ENCODE assay signal across 1 cellular context in genomic region chrX:131812847-131813825, GRCh38.
TF ChIP-seq lines count a peak whose summit lies in the region.

No MANE protein-coding gene starts in this region.

TF ChIP-seq in GM12878, 131 proteins besides CTCF, POLR2A, EP300 and RAD21 (continued from another document and continues in another):
- TF ChIP-seq BCLAF1 (IDR thresholded peaks at IDR 0.05) (no peak), SREBF1 (IDR thresholded peaks at IDR 0.05; ENCODE audit: low read length) (no peak), ZNF207 (IDR thresholded peaks at IDR 0.05; ENCODE audit: borderline replicate concordance) (peak; percentile 92), NR2C1 (IDR thresholded peaks at IDR 0.05) (no peak; the same call in 1 of the 2 replicates), FOXM1 (IDR thresholded peaks at IDR 0.05; ENCODE audit: low read depth, low read length) (peak; percentile 90), HDAC2 (IDR thresholded peaks at IDR 0.05) (no peak), PKNOX1 (IDR thresholded peaks at IDR 0.05) (peak; percentile 38; the same call in 1 of the 2 replicates), SIX5 (IDR thresholded peaks at IDR 0.05; ENCODE audit: low read depth, low read length, severe bottlenecking) (peak; percentile 33), SMAD1 (IDR thresholded peaks at IDR 0.05; ENCODE audit: low read depth, partially characterized antibody) (no peak), ZNF622 (IDR thresholded peaks at IDR 0.05) (no peak), BHLHE40 (IDR thresholded peaks at IDR 0.05; ENCODE audit: borderline replicate concordance in 1 of 2, low read depth in 2 of 2, low read length in 1 of 2) (peak; percentile 26 to 59; a peak in 2 of 4 replicates), ATF2 (IDR thresholded peaks at IDR 0.05; ENCODE audit: low read length) (peak; percentile 88), STAT3 (IDR thresholded peaks at IDR 0.05; ENCODE audit: low read depth, low read length) (0 out of 2 replicates have a peak, but pooled peaks have one; percentile 82), NFXL1 (IDR thresholded peaks at IDR 0.05; ENCODE audit: borderline replicate concordance) (no peak), ETV6 (conservative IDR thresholded peaks at IDR 0.05 in 1 of 2, IDR thresholded peaks at IDR 0.05 in 1 of 2; ENCODE audit: borderline replicate concordance in 1 of 2, low read depth in 1 of 2) (peak in 1 of 2 experiments; percentile 51; a peak in 1 of 4 replicates), MTA2 (IDR thresholded peaks at IDR 0.05; ENCODE audit: low read depth) (peak; percentile 64), ZNF687 (IDR thresholded peaks at IDR 0.05) (peak; percentile 35; the same call in 1 of the 2 replicates), CHD4 (IDR thresholded peaks at IDR 0.05) (no peak), PBX3 (IDR thresholded peaks at IDR 0.05; ENCODE audit: insufficient replicate concordance, low read depth, low read length) (no peak), ZNF24 (IDR thresholded peaks at IDR 0.05) (no peak), ZNF274 (IDR thresholded peaks at IDR 0.05; ENCODE audit: insufficient read depth, insufficient read length) (no peak), RELA (IDR thresholded peaks at IDR 0.05; ENCODE audit: borderline replicate concordance, partially characterized antibody) (peak; percentile 71), E2F8 (IDR thresholded peaks at IDR 0.05; ENCODE audit: low read depth, partially characterized antibody) (no peak), MEF2A (IDR thresholded peaks at IDR 0.05; ENCODE audit: insufficient read depth, low read depth, low read length) (peak; percentile 87), IRF5 (IDR thresholded peaks at IDR 0.05; ENCODE audit: borderline replicate concordance) (no peak), BCL3 (IDR thresholded peaks at IDR 0.05; ENCODE audit: borderline replicate concordance, insufficient read depth, low read depth, low read length, poor library complexity, severe bottlenecking) (peak; percentile 63), FOXK2 (IDR thresholded peaks at IDR 0.05) (no peak; the same call in 1 of the 2 replicates), ZNF384 (IDR thresholded peaks at IDR 0.05; ENCODE audit: borderline replicate concordance, low read depth, low read length) (peak; percentile 100), KLF5 (IDR thresholded peaks at IDR 0.05; ENCODE audit: partially characterized antibody) (no peak), BMI1 (IDR thresholded peaks at IDR 0.05; ENCODE audit: borderline replicate concordance) (no peak), SMC3 (IDR thresholded peaks at IDR 0.05; ENCODE audit: borderline replicate concordance, low read length) (peak; percentile 62), ATF7 (IDR thresholded peaks at IDR 0.05; ENCODE audit: low read depth) (peak; percentile 81), JUNB (IDR thresholded peaks at IDR 0.05) (peak; percentile 28; the same call in 1 of the 2 replicates), KDM1A (IDR thresholded peaks at IDR 0.05; ENCODE audit: borderline replicate concordance) (no peak), CEBPZ (IDR thresholded peaks at IDR 0.05; ENCODE audit: low read depth, low read length) (no peak), CREM (IDR thresholded peaks at IDR 0.05; ENCODE audit: low read depth) (peak; percentile 89), TARDBP (IDR thresholded peaks at IDR 0.05; ENCODE audit: borderline replicate concordance) (0 out of 2 replicates have a peak, but pooled peaks have one; percentile 51)
